In genomic region chr2:110853516-110853915, GRCh38 we compare ENCODE assay signal across 8 cellular contexts.
DNase-seq lines count a peak whose midpoint lies in the region; ATAC-seq, FAIRE-seq and TF ChIP-seq lines count a peak whose summit lies in the region.

No MANE protein-coding gene starts in this region.

- H3K9ac ChIP-seq in SK-N-SH (no peak overlapping the region), K562 (ENCODE audit: insufficient read depth in 1 of 2, low read depth in 2 of 2, low read length in 2 of 2) (no peak overlapping the region)

- H3K4me2 ChIP-seq in SK-N-SH (no peak overlapping the region), K562 (ENCODE audit: insufficient read depth, low read length) (no peak overlapping the region)

- ATAC-seq in CD4-positive, CD25-positive, alpha-beta regulatory T cell (ENCODE audit: low read depth in 2 of 2) = no peak
- peak; percentile 94 for ATAC-seq in K562
- peak; percentile 34 for ATAC-seq in memory B cell (ENCODE audit: low read depth)
- ATAC-seq in HG02870 (IDR thresholded peaks at IDR 0.05; ENCODE audit: unreplicated experiment) = no peak
- no peak for ATAC-seq in GM21786 (IDR thresholded peaks at IDR 0.05; ENCODE audit: unreplicated experiment)

- peaks cover 23 to 73% (median 38%) of the 10 kb centered on the region in 4 donors for H3K4me1 Mint-ChIP-seq in CD4-positive, CD25-positive, alpha-beta regulatory T cell
- peaks cover 15% of the 10 kb centered on the region for H3K4me1 Mint-ChIP-seq in memory B cell

- CTCF ChIA-PET in SK-N-SH (lab: Yijun Ruan, JAX) = interaction anchor here (1.0 to 1.5 kb wide), 5 partner anchors 11 to 42 kb away, joined by 3 to 4 read pairs (median 3); no protein-coding TSS in a partner anchor
- CTCF ChIA-PET in K562 (lab: Yijun Ruan, JAX; ENCODE audit: low intra/inter-chr PET ratio) = interaction anchor here (0.7 kb wide), 1 partner anchor 98 kb away, joined by 3 read pairs; no protein-coding TSS in a partner anchor

- peak in 2 of 3 donors; percentile 42 to 74 for DNase-seq in CD4-positive, CD25-positive, alpha-beta regulatory T cell
- DNase-seq in HAP-1 (ENCODE audit: low spot score in 2 of 2) (peak; percentile 19 to 68), SK-N-SH (no peak), K562 (ENCODE audit: extremely low read depth in 1 of 4, low spot score in 3 of 4) (peak; percentile 35 to 45 (median 40)), memory B cell (ENCODE audit: low spot score in 2 of 2) (no peak), NCI-H2227 treated with DMSO at 0.1 percent for 48 hours (lab: John Stamatoyannopoulos, UW) (no peak)

- H3K4me3 ChIP-seq in CD4-positive, CD25-positive, alpha-beta regulatory T cell (ENCODE audit: low read depth, low read length) = no peak overlapping the region
- H3K4me3 ChIP-seq in HAP-1 (no peak overlapping the region), SK-N-SH (ENCODE audit: low read depth in 2 of 2, low read length in 1 of 2) (no peak overlapping the region), K562 (no peak overlapping the region)

- in situ Hi-C loops in HAP-1 (cut with MboI; ENCODE audit: low sequenced_read_pairs) (no loop called here), K562 (cut with MboI) (no loop called here)

- no peaks in the 10 kb centered on the region for H3K27me3 ChIP-seq in CD4-positive, CD25-positive, alpha-beta regulatory T cell (ENCODE audit: control insufficient read depth, insufficient read depth, low read length)
- H3K27me3 ChIP-seq in HAP-1 (ENCODE audit: low read depth) = no peaks in the 10 kb centered on the region
- peaks cover 8% of the 10 kb centered on the region; the same call in 1 of the 2 replicates for H3K27me3 ChIP-seq in SK-N-SH (ENCODE audit: insufficient read depth)
- peaks cover 18 to 40% of the 10 kb centered on the region in 2 experiments for H3K27me3 ChIP-seq in K562 (ENCODE audit: control insufficient read depth in 2 of 2, insufficient read depth in 2 of 2, low read length in 2 of 2)

- no peaks in the 10 kb centered on the region for H3K36me3 ChIP-seq in CD4-positive, CD25-positive, alpha-beta regulatory T cell (ENCODE audit: control insufficient read depth, insufficient read depth, low read length)
- H3K36me3 ChIP-seq in HAP-1 (replicated peaks) (no peaks in the 10 kb centered on the region), SK-N-SH (replicated peaks in 1 of 2; ENCODE audit: control insufficient read depth in 1 of 2, insufficient read depth in 2 of 2, low read length in 1 of 2) (no peaks in the 10 kb centered on the region), K562 (ENCODE audit: control insufficient read depth, insufficient read depth, low read length) (no peaks in the 10 kb centered on the region)

- no peak for TF ChIP-seq EP300 in SK-N-SH (IDR thresholded peaks at IDR 0.05; ENCODE audit: borderline replicate concordance in 1 of 2, low read depth in 1 of 2, low read length in 1 of 2)
- no peak for TF ChIP-seq EP300 in K562 (IDR thresholded peaks at IDR 0.05; ENCODE audit: low read length)

- no peaks in the 10 kb centered on the region for H3K36me3 Mint-ChIP-seq in CD4-positive, CD25-positive, alpha-beta regulatory T cell
- H3K36me3 Mint-ChIP-seq in memory B cell = no peaks in the 10 kb centered on the region

- no TSS peak for BruUV-seq in K562 (replicated peaks; lab: Mats Ljungman, UMichigan)

- H3F3A ChIP-seq in SK-N-SH (replicated peaks; ENCODE audit: insufficient read depth) = no peaks in the 10 kb centered on the region

- no peaks in the 10 kb centered on the region for H3K9me3 ChIP-seq in CD4-positive, CD25-positive, alpha-beta regulatory T cell (ENCODE audit: control insufficient read depth in 2 of 2, low read length in 2 of 2)
- no peaks in the 10 kb centered on the region for H3K9me3 ChIP-seq in HAP-1
- no peaks in the 10 kb centered on the region for H3K9me3 ChIP-seq in SK-N-SH
- H3K9me3 ChIP-seq in K562 (replicated peaks; ENCODE audit: control insufficient read depth, insufficient read depth, low read depth, low read length) = no peaks in the 10 kb centered on the region

- TF ChIP-seq POLR2A in K562 (conservative IDR thresholded peaks at IDR 0.05) = no peak

- H3K9me1 ChIP-seq in K562 (ENCODE audit: control insufficient read depth, insufficient read depth, low read length) = no peaks in the 10 kb centered on the region

- intact Hi-C loops in K562 (cut with micrococcal nuclease) = no loop called here

- no peak overlapping the region for H2AFZ ChIP-seq in SK-N-SH (ENCODE audit: low read depth)
- no peak overlapping the region for H2AFZ ChIP-seq in K562 (ENCODE audit: low read depth, low read length)

- H3K9me3 Mint-ChIP-seq in CD4-positive, CD25-positive, alpha-beta regulatory T cell = peaks cover 0 to 2% (median 0%) of the 10 kb centered on the region in 7 donors
- no peaks in the 10 kb centered on the region for H3K9me3 Mint-ChIP-seq in memory B cell

- peaks cover 38% of the 10 kb centered on the region for H3K4me1 ChIP-seq in CD4-positive, CD25-positive, alpha-beta regulatory T cell (ENCODE audit: control insufficient read depth, insufficient read depth, low read length, poor library complexity, severe bottlenecking)
- H3K4me1 ChIP-seq in HAP-1 (peaks cover under 1% of the 10 kb centered on the region; the same call in 1 of the 2 replicates), SK-N-SH (ENCODE audit: control insufficient read depth in 1 of 2, insufficient read depth in 2 of 2, low read depth in 1 of 2, low read length in 1 of 2) (no peaks in the 10 kb centered on the region; a peak in 1 of 4 replicates), K562 (replicated peaks in 1 of 2; ENCODE audit: control insufficient read depth in 2 of 2, insufficient read depth in 2 of 2, low read length in 2 of 2) (no peaks in the 10 kb centered on the region)

- no peaks in the 10 kb centered on the region for H3K9me2 ChIP-seq in SK-N-SH

- FAIRE-seq in K562 (lab: Jason Lieb, UNC) = no peak

- H3K27me3 Mint-ChIP-seq in CD4-positive, CD25-positive, alpha-beta regulatory T cell = peaks cover 4% of the 10 kb centered on the region
- no peaks in the 10 kb centered on the region for H3K27me3 Mint-ChIP-seq in memory B cell

- TF ChIP-seq RAD21 in SK-N-SH (IDR thresholded peaks at IDR 0.05; ENCODE audit: low read length) (peak; percentile 33; the same call in 1 of the 2 replicates), K562 (CRISPR knock-in tag; conservative IDR thresholded peaks at IDR 0.05 in 1 of 2, IDR thresholded peaks at IDR 0.05 in 1 of 2) (0 out of 4 replicates have a peak, but pooled peaks of 1 of the 2 experiments have one; percentile 3)

- H3K27ac ChIP-seq in CD4-positive, CD25-positive, alpha-beta regulatory T cell (ENCODE audit: insufficient read depth, low read length, poor library complexity, severe bottlenecking) = no peak overlapping the region
- H3K27ac ChIP-seq in SK-N-SH (ENCODE audit: low read depth in 2 of 2, low read length in 1 of 2) = no peak overlapping the region
- H3K27ac ChIP-seq in K562 (ENCODE audit: extremely low read depth, low read depth, low read length) = no peak overlapping the region

- POLR2A ChIA-PET in SK-N-SH (lab: Yijun Ruan, JAX) = no interaction called here
- POLR2A ChIA-PET in K562 (lab: Yijun Ruan, JAX) = no interaction called here

- H3K4me3 Mint-ChIP-seq in CD4-positive, CD25-positive, alpha-beta regulatory T cell = peak overlapping the region in 3 of 4 donors; percentile 53 to 64 (median 56)
- H3K4me3 Mint-ChIP-seq in memory B cell = no peak overlapping the region

- H3K27ac Mint-ChIP-seq in CD4-positive, CD25-positive, alpha-beta regulatory T cell = peak overlapping the region; percentile 2 to 92 (median 77)
- peak overlapping the region; percentile 64 for H3K27ac Mint-ChIP-seq in memory B cell

- no peaks in the 10 kb centered on the region for H3K79me2 ChIP-seq in SK-N-SH (ENCODE audit: insufficient read depth)
- H3K79me2 ChIP-seq in K562 (ENCODE audit: control insufficient read depth, insufficient read depth, low read length) = no peaks in the 10 kb centered on the region

- WGBS in SK-N-SH (ENCODE audit: low lambda C conversion rate) = 30% methylated on average over 5 of the region's 5 CpGs
- WGBS in K562 (ENCODE audit: insufficient coverage, low coverage, missing lambda C conversion rate) = 0% methylated on average over 4 of the region's 5 CpGs

- TF ChIP-seq CTCF in SK-N-SH (IDR thresholded peaks at IDR 0.05) (peak; percentile 59), K562 (IDR thresholded peaks at IDR 0.05 in 2 of 3, conservative IDR thresholded peaks at IDR 0.05 in 1 of 3; ENCODE audit: insufficient read depth in 2 of 3, low read depth in 1 of 3, low read length in 3 of 3) (peak; percentile 64 to 69 (median 67))

- H4K20me1 ChIP-seq in SK-N-SH (ENCODE audit: insufficient read depth) (no peaks in the 10 kb centered on the region), K562 (replicated peaks; ENCODE audit: control insufficient read depth, insufficient read depth, low read length) (no peaks in the 10 kb centered on the region)

TF ChIP-seq in SK-N-SH, 30 proteins besides CTCF, POLR2A, EP300 and RAD21:
- TF ChIP-seq SMC3 (IDR thresholded peaks at IDR 0.05; ENCODE audit: low read depth, low read length) (peak; percentile 16; the same call in 1 of the 2 replicates), NFIC (IDR thresholded peaks at IDR 0.05; ENCODE audit: borderline replicate concordance) (no peak)

TF ChIP-seq in K562, 482 proteins besides CTCF, POLR2A, EP300 and RAD21:
- no peak for TF ChIP-seq HNRNPLL (IDR thresholded peaks at IDR 0.05; ENCODE audit: low read depth, low read length, poor library complexity, severe bottlenecking)
- no peak for TF ChIP-seq DLX4 (CRISPR knock-in tag; IDR thresholded peaks at IDR 0.05)
- 0 out of 2 replicates have a peak, but pooled peaks have one; percentile 19 for TF ChIP-seq SMC3 (conservative IDR thresholded peaks at IDR 0.05; ENCODE audit: insufficient read depth, low read depth, low read length)
- TF ChIP-seq FOXA1 (IDR thresholded peaks at IDR 0.05; ENCODE audit: borderline replicate concordance) = no peak
- 0 out of 4 replicates have a peak, but pooled peaks of 1 of the 2 experiments have one; percentile 33 for TF ChIP-seq FOXK2 (conservative IDR thresholded peaks at IDR 0.05 in 1 of 2, IDR thresholded peaks at IDR 0.05 in 1 of 2; ENCODE audit: low read depth in 2 of 2)
- no peak for TF ChIP-seq NELFE (IDR thresholded peaks at IDR 0.05; ENCODE audit: insufficient read depth, insufficient read length)

Comparison
In these comparisons a context has a peak if more than half of its experiments do, and no peak if none do; other contexts are left out.
1. ATAC-seq: peak in K562 (single experiment) and memory B cell (single experiment); none in CD4-positive, CD25-positive, alpha-beta regulatory T cell (0 of 2), HG02870 (single experiment) and GM21786 (single experiment).
2. DNase-seq: peak in CD4-positive, CD25-positive, alpha-beta regulatory T cell (2 of 3), HAP-1 (2 of 2) and K562 (4 of 4); none in SK-N-SH (single experiment), memory B cell (0 of 2) and NCI-H2227 treated with DMSO at 0.1 percent for 48 hours (single experiment).